In genomic region chr3:134212898-134213665, GRCh38 we compare ENCODE assay signal across 8 cellular contexts. TPM values are rescaled to one million over a fixed set of nuclear protein-coding genes. Genes with fewer than 3 reads are reported as not detected.
DNase-seq lines count a peak whose midpoint lies in the region; ATAC-seq and TF ChIP-seq lines count a peak whose summit lies in the region.

No MANE protein-coding gene starts in this region.

- peak; percentile 93 for TF ChIP-seq CTCF in GM10248 (IDR thresholded peaks at IDR 0.05; ENCODE audit: control extremely low read depth, extremely low read depth, low read depth, missing control alignments)
- peak; percentile 82 to 96 (median 95) for TF ChIP-seq CTCF in ascending aorta (IDR thresholded peaks at IDR 0.05)
- peak; percentile 90 for TF ChIP-seq CTCF in hepatocyte (IDR thresholded peaks at IDR 0.05; ENCODE audit: poor library complexity)
- TF ChIP-seq CTCF in smooth muscle cell (IDR thresholded peaks at IDR 0.05; ENCODE audit: borderline replicate concordance, insufficient read depth, poor library complexity, severe bottlenecking) = peak; percentile 96

- H3K36me3 ChIP-seq in ascending aorta (peaks cover 0 to 18% of the 10 kb centered on the region in 2 donors), hepatocyte (replicated peaks; ENCODE audit: insufficient read depth, low read depth) (peaks cover 3% of the 10 kb centered on the region), smooth muscle cell (ENCODE audit: low read depth) (no peaks in the 10 kb centered on the region)

- H3K27me3 ChIP-seq in ascending aorta (no peaks in the 10 kb centered on the region), hepatocyte (no peaks in the 10 kb centered on the region), smooth muscle cell (ENCODE audit: low read depth) (no peaks in the 10 kb centered on the region)

- no peak overlapping the region for H3K9ac ChIP-seq in smooth muscle cell (ENCODE audit: low read depth)

- H3K4me1 ChIP-seq in ascending aorta (no peaks in the 10 kb centered on the region), hepatocyte (ENCODE audit: insufficient read depth) (no peaks in the 10 kb centered on the region), smooth muscle cell (ENCODE audit: low read depth) (no peaks in the 10 kb centered on the region)

- WGBS in hepatocyte (ENCODE audit: low lambda C conversion rate, missing lambda C conversion rate) = 32% methylated on average over 4 of the region's 4 CpGs
- WGBS in smooth muscle cell (ENCODE audit: low lambda C conversion rate) = 25% methylated on average over 4 of the region's 4 CpGs

- H4K20me1 ChIP-seq in hepatocyte (ENCODE audit: insufficient read depth, poor library complexity, severe bottlenecking) (peaks cover 17% of the 10 kb centered on the region), smooth muscle cell (ENCODE audit: low read depth) (peaks cover 82% of the 10 kb centered on the region)

- POLR2A ChIA-PET in GM10248 (lab: Yijun Ruan, JAX) = no interaction called here

- CTCF ChIA-PET in GM10248 (lab: Yijun Ruan, JAX) = interaction anchor here (0.5 to 7.0 kb wide), 48 partner anchors 8 to 1487 kb away, joined by 3 to 123 read pairs (median 5); no protein-coding TSS in a partner anchor

- H3F3A ChIP-seq in smooth muscle cell (ENCODE audit: low read depth) = peaks cover 5% of the 10 kb centered on the region

- H2AFZ ChIP-seq in hepatocyte (no peak overlapping the region), smooth muscle cell (ENCODE audit: low read depth) (no peak overlapping the region)

- ATAC-seq in HG02610 (IDR thresholded peaks at IDR 0.05; ENCODE audit: unreplicated experiment) = peak; percentile 69
- no peak for ATAC-seq in GM19324 (IDR thresholded peaks at IDR 0.05; ENCODE audit: low FRiP score, unreplicated experiment)

- H3K79me2 ChIP-seq in hepatocyte = peaks cover 68% of the 10 kb centered on the region
- peaks cover 9% of the 10 kb centered on the region for H3K79me2 ChIP-seq in smooth muscle cell (ENCODE audit: low read depth)

- no peaks in the 10 kb centered on the region for H3K9me3 ChIP-seq in ascending aorta
- no peaks in the 10 kb centered on the region for H3K9me3 ChIP-seq in hepatocyte (ENCODE audit: low read depth)
- no peaks in the 10 kb centered on the region for H3K9me3 ChIP-seq in smooth muscle cell (replicated peaks; ENCODE audit: low read depth)

- no peaks in the 10 kb centered on the region for H3K9me2 ChIP-seq in hepatocyte (replicated peaks; ENCODE audit: insufficient read depth)

- no peak overlapping the region for H3K4me3 ChIP-seq in ascending aorta
- H3K4me3 ChIP-seq in hepatocyte = no peak overlapping the region
- H3K4me3 ChIP-seq in smooth muscle cell = no peak overlapping the region

- no peak overlapping the region for H3K27ac ChIP-seq in ascending aorta
- H3K27ac ChIP-seq in hepatocyte = no peak overlapping the region
- no peak overlapping the region for H3K27ac ChIP-seq in smooth muscle cell (ENCODE audit: low read depth)

- DNase-seq in GM10248 (ENCODE audit: extremely low spot score) = peak; percentile 71
- peak; percentile 44 for DNase-seq in NCI-H1417 treated with DMSO at 0.1 percent for 48 hours (lab: John Stamatoyannopoulos, UW)
- DNase-seq in T-helper 22 cell (ENCODE audit: low read depth) = peak; percentile 46
- peak in 1 of 2 donors; percentile 87 for DNase-seq in ascending aorta (ENCODE audit: low spot score in 2 of 2)
- DNase-seq in hepatocyte (ENCODE audit: low spot score) = peak; percentile 84
- DNase-seq in smooth muscle cell (lab: John Stamatoyannopoulos, UW; ENCODE audit: unreplicated experiment) = peak; percentile 68

- H3K4me2 ChIP-seq in hepatocyte (no peak overlapping the region), smooth muscle cell (no peak overlapping the region)

- intact Hi-C loops in ascending aorta (cut with DNase I) = loop anchor here (1.0 to 5.0 kb wide), 4 partner anchors 39 to 279 kb away; partner anchors contain the start of gene RYK

RNA-seq across cellular contexts. Expression of gene RYK, which starts 37.6 kb away (rescaled TPM):
- total RNA-seq in ascending aorta (13.5 TPM), hepatocyte (99.5 and 102 TPM in 2 replicates), smooth muscle cell (65.0 and 77.9 TPM in 2 replicates)
- polyA plus RNA-seq in hepatocyte (56.5 and 66.3 TPM in 2 replicates), smooth muscle cell (32.6 and 35.8 TPM in 2 replicates)
